In the genomic region with DNA sequence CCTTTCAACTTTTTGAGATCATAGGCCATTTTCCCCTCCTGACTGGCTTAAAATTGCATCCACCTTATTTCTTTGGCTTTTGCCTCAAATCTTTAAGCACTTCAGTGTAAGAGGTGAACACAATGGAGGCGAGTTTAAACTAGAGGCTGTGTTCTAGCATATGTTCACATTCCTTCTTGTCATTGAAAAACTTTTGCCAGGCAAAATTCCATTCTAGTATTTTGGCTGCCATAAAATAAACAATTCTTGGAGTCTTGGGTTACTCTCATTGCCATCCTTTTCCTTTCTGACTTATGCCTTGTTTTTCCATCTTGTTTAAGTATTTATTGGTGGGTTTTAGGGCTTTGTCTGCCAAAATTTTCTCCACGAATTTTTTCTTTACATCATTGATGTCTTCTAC, we compare ENCODE assay signal across 26 cellular contexts.
"Had no signal": no experiment of that assay in that cellular context is flagged by ENCODE, and none has a peak within 500 bp of the region (broad histone marks: within the 10 kb centered on the region; RNA-seq: fewer than 3 reads in every experiment).

No MANE protein-coding gene starts in this region.

- H3K36me3 ChIP-seq: left ventricle myocardium inferior, neural progenitor cell, neutrophil, ovary, right atrium auricular region, right lobe of liver, tibial nerve, upper lobe of left lung had no signal

- H3K9me3 ChIP-seq: neutrophil, ovary, right lobe of liver had no signal

- DNase-seq: hypothalamus; immature natural killer cell; islet precursor cell; left ventricle myocardium inferior; mesendoderm; naive B cell; natural killer cell; nephron progenitor cell; occipital lobe; ovary; right lobe of liver; stimulated activated CD4-positive, alpha-beta T cell treated with anti-CD3 and anti-CD28 coated beads, Interleukin-1b, Interleukin-23, amount 100 ng/mL, for 48 hours; stimulated activated CD4-positive, alpha-beta T cell treated with anti-CD3 and anti-CD28 coated beads, Interleukin-2, amount 100 ng/mL, for 48 hours; stimulated activated CD4-positive, alpha-beta T cell treated with anti-CD3 and anti-CD28 coated beads, Interleukin-4, amount 100 ng/mL, for 4 hours; stimulated activated CD8-positive, alpha-beta memory T cell treated with anti-CD3 and anti-CD28 coated beads, Interleukin-4, amount 100 ng/mL, for 48 hours; stimulated activated naive CD4-positive, alpha-beta T cell treated with Interleukin-2 at 50 U/mL for 16 hours; stimulated activated naive CD8-positive, alpha-beta T cell treated with anti-CD3 and anti-CD28 coated beads, Interleukin-15, amount 100 ng/mL, for 72 hours; substantia nigra; upper lobe of left lung had no signal

- H3K27ac ChIP-seq: left ventricle myocardium inferior, neural progenitor cell, neutrophil, ovary, right atrium auricular region, right lobe of liver, tibial nerve, upper lobe of left lung had no signal

- H3K27me3 ChIP-seq: neural progenitor cell, neutrophil, ovary, right atrium auricular region, right lobe of liver, tibial nerve, upper lobe of left lung had no signal

- ATAC-seq: natural killer cell; right lobe of liver; stimulated activated memory B cell treated with anti-CD40 and anti-IgM and Interleukin-4, amounts not matched to agents 10 μg/mL and 1 μg/mL and 100 μg/mL, for 72 hours; stimulated activated naive CD8-positive, alpha-beta T cell treated with anti-CD3 and anti-CD28 coated beads, Interleukin-15, amount 100 ng/mL, for 72 hours had no signal

- H3K4me3 ChIP-seq: left ventricle myocardium inferior, lung, neural progenitor cell, ovary, right atrium auricular region, right lobe of liver, smooth muscle cell, tibial nerve, upper lobe of left lung had no signal

- H3K4me1 ChIP-seq: left ventricle myocardium inferior, neural progenitor cell, right atrium auricular region, right lobe of liver, tibial nerve, upper lobe of left lung had no signal
